11 cellular contexts compared by ENCODE assay signal in genomic region chr1:22048351-22049192, GRCh38. TPM values are rescaled to one million over a fixed set of nuclear protein-coding genes. Genes with fewer than 3 reads are reported as not detected.
DNase-seq lines count a peak whose midpoint lies in the region; ATAC-seq and TF ChIP-seq lines count a peak whose summit lies in the region.
"Had no signal": no experiment of that assay in that cellular context is flagged by ENCODE, and none has a peak within 500 bp of the region (broad histone marks: within the 10 kb centered on the region; RNA-seq: fewer than 3 reads in every experiment).

No MANE protein-coding gene starts in this region.

- H3K4me1 ChIP-seq in CD4-positive, CD25-positive, alpha-beta regulatory T cell (ENCODE audit: control insufficient read depth, insufficient read depth, low read length, poor library complexity, severe bottlenecking): peaks cover 13% of the 10 kb centered on the region

- H3K27me3 ChIP-seq in CD4-positive, CD25-positive, alpha-beta regulatory T cell (ENCODE audit: control insufficient read depth, insufficient read depth, low read length): no peaks in the 10 kb centered on the region

- ATAC-seq in CD4-positive, CD25-positive, alpha-beta regulatory T cell (ENCODE audit: low read depth in 2 of 2): no peak
- ATAC-seq in GM21367 (IDR thresholded peaks at IDR 0.05; ENCODE audit: unreplicated experiment): no peak
- no peak for ATAC-seq in GM19467 (IDR thresholded peaks at IDR 0.05; ENCODE audit: unreplicated experiment)
- ATAC-seq: activated CD8-positive, alpha-beta memory T cell treated with anti-CD3 and anti-CD28 coated beads, Interleukin-2, amount 10 ng/mL, durations not matched to agents 7 days and 5 days had no signal

- no peak for DNase-seq in CD4-positive, CD25-positive, alpha-beta regulatory T cell
- DNase-seq in HFFc6 (no peak), middle frontal gyrus (ENCODE audit: extremely low spot score, low spot score) (peak; percentile 13), NCI-H146 treated with DMSO at 0.1 percent for 48 hours (lab: John Stamatoyannopoulos, UW; ENCODE audit: unreplicated experiment) (no peak), dermis blood vessel endothelial cell (no peak)
- DNase-seq in activated T-helper 9 cell treated with anti-CD3 and anti-CD28 coated beads, Interleukin-2, amount 50 U/mL, for 16 hours (ENCODE audit: low read depth): peak; percentile 12
- DNase-seq: activated CD8-positive, alpha-beta memory T cell treated with anti-CD3 and anti-CD28 coated beads, Interleukin-2, amount 10 ng/mL, durations not matched to agents 7 days and 5 days; trophoblast cell had no signal

- peaks cover 0 to 4% (median 2%) of the 10 kb centered on the region in 7 donors for H3K9me3 Mint-ChIP-seq in CD4-positive, CD25-positive, alpha-beta regulatory T cell
- peaks cover 6% of the 10 kb centered on the region for H3K9me3 Mint-ChIP-seq in HFFc6

- peak overlapping the region; percentile 26 to 83 (median 51) for H3K27ac Mint-ChIP-seq in CD4-positive, CD25-positive, alpha-beta regulatory T cell
- peak overlapping the region; percentile 19; the same call in 1 of the 2 replicates for H3K27ac Mint-ChIP-seq in HFFc6
- H3K27ac Mint-ChIP-seq: activated CD8-positive, alpha-beta memory T cell treated with anti-CD3 and anti-CD28 coated beads, Interleukin-2, amount 10 ng/mL, durations not matched to agents 7 days and 5 days had no signal

- no peaks in the 10 kb centered on the region for H3K9me3 ChIP-seq in CD4-positive, CD25-positive, alpha-beta regulatory T cell (ENCODE audit: control insufficient read depth in 2 of 2, low read length in 2 of 2)

- H3K36me3 Mint-ChIP-seq in CD4-positive, CD25-positive, alpha-beta regulatory T cell: peaks cover 5% of the 10 kb centered on the region
- peaks cover 6% of the 10 kb centered on the region for H3K36me3 Mint-ChIP-seq in HFFc6 (ENCODE audit: low read depth)

- peak overlapping the region in 2 of 4 donors; percentile 57 to 75 for H3K4me3 Mint-ChIP-seq in CD4-positive, CD25-positive, alpha-beta regulatory T cell
- no peak overlapping the region; the same call in 1 of the 2 replicates for H3K4me3 Mint-ChIP-seq in HFFc6
- H3K4me3 Mint-ChIP-seq: activated CD8-positive, alpha-beta memory T cell treated with anti-CD3 and anti-CD28 coated beads, Interleukin-2, amount 10 ng/mL, durations not matched to agents 7 days and 5 days had no signal

- no peak overlapping the region for H3K27ac ChIP-seq in CD4-positive, CD25-positive, alpha-beta regulatory T cell (ENCODE audit: insufficient read depth, low read length, poor library complexity, severe bottlenecking)

- TF ChIP-seq CTCF in HFFc6 (IDR thresholded peaks at IDR 0.05): no peak

- H3K4me1 Mint-ChIP-seq in CD4-positive, CD25-positive, alpha-beta regulatory T cell: peaks cover 21 to 63% (median 34%) of the 10 kb centered on the region in 4 donors
- H3K4me1 Mint-ChIP-seq in HFFc6 (ENCODE audit: low read depth): peaks cover 26% of the 10 kb centered on the region

- no peak overlapping the region for H3K4me3 ChIP-seq in CD4-positive, CD25-positive, alpha-beta regulatory T cell (ENCODE audit: low read depth, low read length)

- H3K27me3 Mint-ChIP-seq in CD4-positive, CD25-positive, alpha-beta regulatory T cell: peaks cover 4% of the 10 kb centered on the region
- peaks cover 8% of the 10 kb centered on the region for H3K27me3 Mint-ChIP-seq in HFFc6 (ENCODE audit: insufficient read depth)
- H3K27me3 Mint-ChIP-seq: activated CD8-positive, alpha-beta memory T cell treated with anti-CD3 and anti-CD28 coated beads, Interleukin-2, amount 10 ng/mL, durations not matched to agents 7 days and 5 days had no signal

- H3K36me3 ChIP-seq in CD4-positive, CD25-positive, alpha-beta regulatory T cell (ENCODE audit: control insufficient read depth, insufficient read depth, low read length): no peaks in the 10 kb centered on the region

RNA-seq across cellular contexts. Expression of gene CDC42, which starts 3.9 kb away (rescaled TPM):
- total RNA-seq in CD4-positive, CD25-positive, alpha-beta regulatory T cell: 376 TPM
- 100 to 1,000 TPM; 290 to 513 (median 434) TPM for polyA plus RNA-seq in CD4-positive, CD25-positive, alpha-beta regulatory T cell
- total RNA-seq in HFFc6 (2021; fragmentation: NEBNext Ultra II Directional; extraction: Animal tissue kit (Norgen Biotek cat#: 25700)): 100 to 1,000 TPM; 273 to 298 (median 280) TPM
- total RNA-seq in dermis blood vessel endothelial cell: 483 and 772 TPM in 2 replicates

RNA-seq across cellular contexts. Expression of gene CELA3A, which starts 47.1 kb away (rescaled TPM):
- not detected for total RNA-seq in CD4-positive, CD25-positive, alpha-beta regulatory T cell
- polyA plus RNA-seq in CD4-positive, CD25-positive, alpha-beta regulatory T cell: not detected
- total RNA-seq in HFFc6 (2021; fragmentation: NEBNext Ultra II Directional; extraction: Animal tissue kit (Norgen Biotek cat#: 25700)): not detected
- total RNA-seq in dermis blood vessel endothelial cell: not detected in 2 replicates
- total RNA-seq: activated CD8-positive, alpha-beta memory T cell treated with anti-CD3 and anti-CD28 coated beads, Interleukin-2, amount 10 ng/mL, durations not matched to agents 7 days and 5 days; glomerular endothelial cell had no signal

Comparison
In these comparisons a context has a peak if more than half of its experiments do, and no peak if none do; other contexts are left out.
1. DNase-seq: peak in activated T-helper 9 cell treated with anti-CD3 and anti-CD28 coated beads, Interleukin-2, amount 50 U/mL, for 16 hours (single experiment) and middle frontal gyrus (single experiment); none in CD4-positive, CD25-positive, alpha-beta regulatory T cell (0 of 3), HFFc6 (single experiment), NCI-H146 treated with DMSO at 0.1 percent for 48 hours (single experiment) and dermis blood vessel endothelial cell (single experiment).